Comparison of ENCODE assay signal across 8 cellular contexts in the genomic region with DNA sequence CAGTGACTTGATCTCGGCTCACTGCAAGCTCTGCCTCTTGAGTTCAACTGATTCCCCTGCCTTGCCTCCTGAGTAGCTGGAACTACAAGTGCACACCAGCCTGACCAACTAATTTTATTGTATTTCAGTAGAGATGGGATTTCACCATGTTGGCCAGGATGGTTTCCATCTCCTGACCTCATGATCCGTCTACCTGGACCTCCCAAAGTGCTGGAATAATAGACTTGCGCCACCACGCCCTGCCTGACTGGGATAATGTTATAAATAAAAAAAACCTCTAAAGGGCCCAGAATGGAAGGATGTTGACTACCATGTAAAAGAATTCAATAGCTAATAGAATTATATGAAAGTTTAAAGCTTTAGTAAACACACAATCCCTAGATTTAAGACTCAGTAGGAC.
"Had no signal": no experiment of that assay in that cellular context is flagged by ENCODE, and none has a peak within 500 bp of the region (broad histone marks: within the 10 kb centered on the region; RNA-seq: fewer than 3 reads in every experiment).

No MANE protein-coding gene starts in this region.

- H3K36me3 ChIP-seq: HAP-1 had no signal

- H3K4me1 ChIP-seq: HAP-1 had no signal

- H3K27ac ChIP-seq: GM23248 had no signal

- H3K9me3 ChIP-seq: HAP-1 had no signal

- H3K4me3 ChIP-seq: GM23248, GM23338, HAP-1 had no signal

- DNase-seq: GM23248, GOT3, H7, H9, HCEC 1CT, HFFc6 had no signal
